14 cellular contexts compared by ENCODE assay signal in genomic region chr4:185238261-185238681, GRCh38. TPM values are rescaled to one million over a fixed set of nuclear protein-coding genes. Genes with fewer than 3 reads are reported as not detected.
DNase-seq lines count a peak whose midpoint lies in the region; ATAC-seq, FAIRE-seq and TF ChIP-seq lines count a peak whose summit lies in the region.
"Had no signal": no experiment of that assay in that cellular context is flagged by ENCODE, and none has a peak within 500 bp of the region (broad histone marks: within the 10 kb centered on the region; RNA-seq: fewer than 3 reads in every experiment).

No MANE protein-coding gene starts in this region.

- ATAC-seq in HG03571 (IDR thresholded peaks at IDR 0.05; ENCODE audit: unreplicated experiment) = no peak

- TF ChIP-seq CTCF in mesothelial cell of epicardium (IDR thresholded peaks at IDR 0.05; ENCODE audit: unreplicated experiment) = no peak

- peak; percentile 28 for DNase-seq in activated naive CD4-positive, alpha-beta T cell treated with Interleukin-2 at 50 U/mL for 16 hours
- no peak for DNase-seq in activated naive CD4-positive, alpha-beta T cell (lab: John Stamatoyannopoulos, UW)
- DNase-seq in activated naive CD8-positive, alpha-beta T cell treated with anti-CD3 and anti-CD28 coated beads for 36 hours = no peak
- DNase-seq in myocyte (ENCODE audit: low read depth) = peak; percentile 26
- DNase-seq in stromal cell of bone marrow (ENCODE audit: low read depth) = peak; percentile 78
- DNase-seq in mesothelial cell of epicardium (ENCODE audit: low spot score in 2 of 2, unreplicated experiment in 2 of 2) = no peak
- DNase-seq in urothelium cell line (ENCODE audit: low spot score) = no peak
- DNase-seq: esophagus squamous epithelium; mesendoderm; NCI-H2227 treated with DMSO at 0.1 percent for 48 hours; stimulated activated naive CD4-positive, alpha-beta T cell had no signal

- no peak for FAIRE-seq in urothelium cell line (lab: Jason Lieb, UNC)
- FAIRE-seq: colon, H54 had no signal

- H3K27ac Mint-ChIP-seq in activated naive CD8-positive, alpha-beta T cell treated with anti-CD3 and anti-CD28 coated beads for 36 hours = peak overlapping the region; percentile 75
- no peak overlapping the region for H3K27ac Mint-ChIP-seq in mesothelial cell of epicardium

- H3K9me3 Mint-ChIP-seq in activated naive CD8-positive, alpha-beta T cell treated with anti-CD3 and anti-CD28 coated beads for 36 hours = peaks cover 8% of the 10 kb centered on the region
- peaks cover 16% of the 10 kb centered on the region for H3K9me3 Mint-ChIP-seq in mesothelial cell of epicardium

- H3K27me3 Mint-ChIP-seq in activated naive CD8-positive, alpha-beta T cell treated with anti-CD3 and anti-CD28 coated beads for 36 hours = no peaks in the 10 kb centered on the region
- no peaks in the 10 kb centered on the region for H3K27me3 Mint-ChIP-seq in mesothelial cell of epicardium (ENCODE audit: low read depth)

- no peak overlapping the region for H3K4me3 Mint-ChIP-seq in activated naive CD8-positive, alpha-beta T cell treated with anti-CD3 and anti-CD28 coated beads for 36 hours
- no peak overlapping the region for H3K4me3 Mint-ChIP-seq in mesothelial cell of epicardium

- peaks cover 17% of the 10 kb centered on the region for H3K4me1 Mint-ChIP-seq in activated naive CD8-positive, alpha-beta T cell treated with anti-CD3 and anti-CD28 coated beads for 36 hours
- peaks cover 17% of the 10 kb centered on the region for H3K4me1 Mint-ChIP-seq in mesothelial cell of epicardium

- H3K36me3 Mint-ChIP-seq in activated naive CD8-positive, alpha-beta T cell treated with anti-CD3 and anti-CD28 coated beads for 36 hours = peaks cover 13% of the 10 kb centered on the region
- peaks cover 9% of the 10 kb centered on the region for H3K36me3 Mint-ChIP-seq in mesothelial cell of epicardium

RNA-seq across cellular contexts. Expression of gene SNX25, which starts 28.9 kb away (rescaled TPM):
- 10 to 100 TPM; 12.4 to 14.3 TPM for total RNA-seq in activated naive CD8-positive, alpha-beta T cell treated with anti-CD3 and anti-CD28 coated beads for 36 hours
- total RNA-seq in myocyte (12.9 and 16.7 TPM in 2 replicates), mesothelial cell of epicardium (10.9 to 12.8 TPM (median 12.1 TPM) in 3 replicates)
- 7.1 TPM for polyA plus RNA-seq in myocyte (2012)

RNA-seq across cellular contexts. Expression of gene CFAP97, which starts 34.5 kb away (rescaled TPM):
- 10 to 100 TPM; 49.2 to 49.3 TPM for total RNA-seq in activated naive CD8-positive, alpha-beta T cell treated with anti-CD3 and anti-CD28 coated beads for 36 hours
- total RNA-seq in myocyte (36.2 and 46.8 TPM in 2 replicates), mesothelial cell of epicardium (28.2 to 30.2 TPM (median 29.2 TPM) in 3 replicates)
- polyA plus RNA-seq in myocyte (2012) = 9.8 TPM

Comparison
In these comparisons a context has a peak if more than half of its experiments do, and no peak if none do; other contexts are left out.
1. DNase-seq: peak in activated naive CD4-positive, alpha-beta T cell treated with Interleukin-2 at 50 U/mL for 16 hours (single experiment), myocyte (single experiment) and stromal cell of bone marrow (single experiment); none in activated naive CD4-positive, alpha-beta T cell (0 of 4), activated naive CD8-positive, alpha-beta T cell treated with anti-CD3 and anti-CD28 coated beads for 36 hours (single experiment), mesothelial cell of epicardium (0 of 2) and urothelium cell line (single experiment).